Comparison of ENCODE assay signal across 8 cellular contexts in genomic region chr1:155000725-155001437, GRCh38. TPM values are rescaled to one million over a fixed set of nuclear protein-coding genes. Genes with fewer than 3 reads are reported as not detected.
A peak's percentile ranks its signal among the peaks of the same experiment; 100 is the strongest.
DNase-seq lines count a peak whose midpoint lies in the region; ATAC-seq and TF ChIP-seq lines count a peak whose summit lies in the region.

No MANE protein-coding gene starts in this region.

- H3K9me3 ChIP-seq in spleen, result no peaks in the 10 kb centered on the region

- peak in 2 of 11 experiments; percentile 11 to 15 for TF ChIP-seq CTCF in spleen (IDR thresholded peaks at IDR 0.05 in 8 of 11, conservative IDR thresholded peaks at IDR 0.05 in 3 of 11)

- WGBS in spleen, 5 donors, result 0% methylated on average over 20 to 44 of the region's 44 CpGs

- H3K27me3 ChIP-seq in spleen (replicated peaks in 1 of 7), result no peaks in the 10 kb centered on the region

- intact Hi-C loops in spleen (cut with DNase I; ENCODE audit: low total_unique reads), result loop anchor here (5.0 to 10.0 kb wide), 2 partner anchors 39 to 64 kb away; partner anchors contain the start of genes EFNA4 and PYGO2

- peak; percentile 84 for DNase-seq in A172 (ENCODE audit: low spot score)
- DNase-seq in NCI-H226, result peak; percentile 92
- DNase-seq in caudate nucleus (lab: John Stamatoyannopoulos, UW), result peak in 58 of 61 donors; percentile 47 to 93 (median 79)
- DNase-seq in iris pigment epithelial cell (ENCODE audit: low read depth), result peak; percentile 86
- DNase-seq in spleen, result peak; percentile 95

- H3K27ac ChIP-seq in caudate nucleus (ENCODE audit: low read depth, low read length) (peak overlapping the region; percentile 96), spleen (peak overlapping the region; percentile 89 to 99 (median 95))

- H3K4me1 ChIP-seq in spleen, result peaks cover 32 to 86% (median 52%) of the 10 kb centered on the region in 6 donors

- H3K4me3 ChIP-seq in spleen, result peak overlapping the region; percentile 71 to 90 (median 78)

- TF ChIP-seq POLR2A in spleen (IDR thresholded peaks at IDR 0.05), result peak in 1 of 3 donors; percentile 8

- H3K36me3 ChIP-seq in spleen, result no peaks in the 10 kb centered on the region

- ATAC-seq in GM18858 (IDR thresholded peaks at IDR 0.05; ENCODE audit: unreplicated experiment), result peak; percentile 31
- peak; percentile 42 for ATAC-seq in HG03135 (IDR thresholded peaks at IDR 0.05; ENCODE audit: unreplicated experiment)
- ATAC-seq in activated CD4-positive, CD25-positive, alpha-beta regulatory T cell treated with anti-CD3 and anti-CD28 coated beads, Interleukin-2, amount 50 U/mL, for 24 hours, result peak; percentile 48 to 51

RNA-seq across cellular contexts. Expression of gene ZBTB7B, which starts 1.7 kb away (rescaled TPM):
- 27.3 and 29.5 TPM in 2 replicates for total RNA-seq in A172 (2014; rRNA removed; shearing (Covaris generic))
- 10 to 100 TPM; 44.0 to 88.9 (median 68.8) TPM for total RNA-seq in spleen
- polyA plus RNA-seq in spleen, result 10 to 100 TPM; 11.1 to 38.6 (median 13.4) TPM

RNA-seq across cellular contexts. Expression of gene LENEP, which starts 7.5 kb away (rescaled TPM):
- not detected in 2 replicates for total RNA-seq in A172 (2014; rRNA removed; shearing (Covaris generic))
- total RNA-seq in spleen, result under 1 TPM in 1 of 7 donors, not detected in 6; 0.60 TPM
- polyA plus RNA-seq in spleen, result not detected

RNA-seq across cellular contexts. Expression of gene FLAD1, which starts 17.7 kb away (rescaled TPM):
- total RNA-seq in A172 (2014; rRNA removed; shearing (Covaris generic)), result 63.5 and 65.9 TPM in 2 replicates
- 10 to 100 TPM; 27.1 to 35.8 (median 30.3) TPM for total RNA-seq in spleen
- 10 to 100 TPM; 31.9 to 43.4 (median 40.1) TPM for polyA plus RNA-seq in spleen

RNA-seq across cellular contexts. Expression of gene CKS1B, which starts 26.4 kb away (rescaled TPM):
- 312 and 369 TPM in 2 replicates for total RNA-seq in A172 (2014; rRNA removed; shearing (Covaris generic))
- total RNA-seq in spleen, result 10 to 100 TPM; 15.7 to 42.5 (median 27.2) TPM
- polyA plus RNA-seq in spleen, result 10 to 100 TPM; 17.0 to 51.5 (median 43.2) TPM

RNA-seq across cellular contexts. Expression of gene SHC1, which starts 30.3 kb away (rescaled TPM):
- 292 and 357 TPM in 2 replicates for total RNA-seq in A172 (2014; rRNA removed; shearing (Covaris generic))
- 100 to 1,000 TPM in 4 of 7 donors, 10 to 100 TPM in 3; 63.4 to 133 (median 108) TPM for total RNA-seq in spleen
- 10 to 100 TPM; 36.8 to 49.8 (median 48.6) TPM for polyA plus RNA-seq in spleen

Comparison
In these comparisons a context has a peak if more than half of its experiments do, and no peak if none do; other contexts are left out.
1. Peak in every context shown above with its lines: DNase-seq, ATAC-seq, H3K4me3 ChIP-seq and H3K27ac ChIP-seq.